Comparison of ENCODE assay signal across 8 cellular contexts in genomic region chr1:236395780-236396664, GRCh38. TPM values are rescaled to one million over a fixed set of nuclear protein-coding genes. Genes with fewer than 3 reads are reported as not detected.
DNase-seq lines count a peak whose midpoint lies in the region; ATAC-seq, FAIRE-seq and TF ChIP-seq lines count a peak whose summit lies in the region.

No MANE protein-coding gene starts in this region.

- peak overlapping the region; percentile 90 for H3K4me2 ChIP-seq in keratinocyte (ENCODE audit: control insufficient read depth, extremely low read depth, insufficient read depth, low read depth, low read length)

- peaks cover 88% of the 10 kb centered on the region for H3K27me3 Mint-ChIP-seq in Calu3 (ENCODE audit: unreplicated experiment)
- H3K27me3 Mint-ChIP-seq in HFFc6 (ENCODE audit: insufficient read depth) = peaks cover 24% of the 10 kb centered on the region

- H3K36me3 Mint-ChIP-seq in Calu3 (ENCODE audit: insufficient read depth, unreplicated experiment) (peaks cover 9% of the 10 kb centered on the region), HFFc6 (ENCODE audit: low read depth) (peaks cover 3% of the 10 kb centered on the region; the same call in 1 of the 2 replicates)
- peaks cover 0 to 7% of the 10 kb centered on the region in 2 donors for H3K36me3 Mint-ChIP-seq in activated naive CD4-positive, alpha-beta T cell treated with anti-CD3 and anti-CD28 coated beads, Interleukin-2, amount 50 U/mL, for 72 hours

- no TSS peak for BruUV-seq in Calu3 (replicated peaks; lab: Mats Ljungman, UMichigan)

- H3K36me3 ChIP-seq in keratinocyte (ENCODE audit: control insufficient read depth in 2 of 2, extremely low read depth in 1 of 2, insufficient read depth in 2 of 2, low read length in 2 of 2) = no peaks in the 10 kb centered on the region
- H3K36me3 ChIP-seq in testis (ENCODE audit: low read depth, missing control alignments) = no peaks in the 10 kb centered on the region

- H3K79me2 ChIP-seq in keratinocyte (ENCODE audit: control insufficient read depth, insufficient read depth, low read length) = peaks cover 24% of the 10 kb centered on the region

- no peak for TF ChIP-seq CTCF in Calu3 (IDR thresholded peaks at IDR 0.05; ENCODE audit: unreplicated experiment)
- TF ChIP-seq CTCF in HFFc6 (IDR thresholded peaks at IDR 0.05) = no peak
- no peak for TF ChIP-seq CTCF in keratinocyte (optimal IDR thresholded peaks at IDR 0.05 in 1 of 3, IDR thresholded peaks at IDR 0.05 in 1 of 3, conservative IDR thresholded peaks at IDR 0.05 in 1 of 3; ENCODE audit: extremely low read depth in 1 of 3, insufficient read depth in 2 of 3, low read length in 3 of 3)
- no peak for TF ChIP-seq CTCF in testis (IDR thresholded peaks at IDR 0.05)

- H3K4me3 Mint-ChIP-seq in Calu3 (ENCODE audit: low read depth, unreplicated experiment) = peak overlapping the region; percentile 66
- H3K4me3 Mint-ChIP-seq in HFFc6 = peak overlapping the region; percentile 81

- H3K9ac ChIP-seq in keratinocyte (ENCODE audit: control insufficient read depth, extremely low read depth, insufficient read depth, low read length) = peak overlapping the region; percentile 77

- DNase-seq in Calu3 (no peak), HFFc6 (no peak), keratinocyte (ENCODE audit: low read depth, low spot score) (no peak), testis (no peak), activated gamma-delta T cell treated with Interleukin-2 at 50 U/mL for 16 hours (no peak)
- DNase-seq in activated naive CD4-positive, alpha-beta T cell treated with anti-CD3 and anti-CD28 coated beads, Interleukin-2, amount 50 U/mL, for 72 hours (ENCODE audit: low spot score in 2 of 2) = no peak
- no peak for DNase-seq in activated CD4-positive, CD25-positive, alpha-beta regulatory T cell (lab: John Stamatoyannopoulos, UW)

- H2AFZ ChIP-seq in keratinocyte (ENCODE audit: control insufficient read depth, low read length) = peak overlapping the region; percentile 83

- 2 to 5% methylated on average over 40 to 44 of the region's 44 CpGs for WGBS in testis, 2 donors

- no peaks in the 10 kb centered on the region for H3K27me3 ChIP-seq in keratinocyte (ENCODE audit: control insufficient read depth, extremely low read depth, insufficient read depth, low read length)
- no peaks in the 10 kb centered on the region for H3K27me3 ChIP-seq in testis

- H3K9me3 Mint-ChIP-seq in Calu3 (ENCODE audit: low read depth, unreplicated experiment) (no peaks in the 10 kb centered on the region), HFFc6 (no peaks in the 10 kb centered on the region)
- no peaks in the 10 kb centered on the region for H3K9me3 Mint-ChIP-seq in activated naive CD4-positive, alpha-beta T cell treated with anti-CD3 and anti-CD28 coated beads, Interleukin-2, amount 50 U/mL, for 72 hours

- H3K9me1 ChIP-seq in keratinocyte (ENCODE audit: control insufficient read depth, extremely low read depth, insufficient read depth, low read length) = no peaks in the 10 kb centered on the region

- FAIRE-seq in keratinocyte (lab: Jason Lieb, UNC) = peak; percentile 23

- H3K27ac Mint-ChIP-seq in Calu3 (ENCODE audit: unreplicated experiment) = no peak overlapping the region
- H3K27ac Mint-ChIP-seq in HFFc6 = no peak overlapping the region
- H3K27ac Mint-ChIP-seq in activated naive CD4-positive, alpha-beta T cell treated with anti-CD3 and anti-CD28 coated beads, Interleukin-2, amount 50 U/mL, for 72 hours = peak overlapping the region; percentile 22 to 85

- peaks cover 8% of the 10 kb centered on the region for H3K4me1 Mint-ChIP-seq in Calu3 (ENCODE audit: low read depth, unreplicated experiment)
- peaks cover 21% of the 10 kb centered on the region for H3K4me1 Mint-ChIP-seq in HFFc6 (ENCODE audit: low read depth)

- dilution Hi-C loops in keratinocyte (cut with MboI; ENCODE audit: extremely low pct_ligation_motif_present, low sequenced_read_pairs) = no loop called here

- no peaks in the 10 kb centered on the region for H3K9me3 ChIP-seq in keratinocyte (ENCODE audit: control insufficient read depth, low read depth, low read length)
- no peaks in the 10 kb centered on the region for H3K9me3 ChIP-seq in testis

- no peak for TF ChIP-seq POLR2A in testis (IDR thresholded peaks at IDR 0.05)

- intact Hi-C loops in Calu3 (cut with micrococcal nuclease; ENCODE audit: unreplicated experiment) = no loop called here
- intact Hi-C loops in testis (cut with DNase I; ENCODE audit: low total_unique reads) = no loop called here

- peak; percentile 60 to 78 for ATAC-seq in activated naive CD4-positive, alpha-beta T cell treated with anti-CD3 and anti-CD28 coated beads, Interleukin-2, amount 50 U/mL, for 72 hours
- no peak for ATAC-seq in HG03280 (IDR thresholded peaks at IDR 0.05; ENCODE audit: unreplicated experiment)

- peak overlapping the region; percentile 81 to 92 (median 87) for H3K4me3 ChIP-seq in keratinocyte (ENCODE audit: control insufficient read depth in 2 of 3, extremely low read depth in 1 of 3, insufficient read depth in 2 of 3, low read depth in 1 of 3, low read length in 3 of 3)
- H3K4me3 ChIP-seq in testis = peak overlapping the region; percentile 49 to 64

- H3K4me1 ChIP-seq in keratinocyte (ENCODE audit: control insufficient read depth, extremely low read depth, insufficient read depth, low read length) (peaks cover 17% of the 10 kb centered on the region), testis (peaks cover 3% of the 10 kb centered on the region)

- CTCF ChIA-PET in Calu3 (lab: Charles Lee) = no interaction called here

- H4K20me1 ChIP-seq in keratinocyte (ENCODE audit: control insufficient read depth, extremely low read depth, insufficient read depth, low read length) = no peaks in the 10 kb centered on the region

- H3K27ac ChIP-seq in keratinocyte (ENCODE audit: control insufficient read depth, insufficient read depth, low read length) (peak overlapping the region; percentile 69), testis (no peak overlapping the region)

RNA-seq across cellular contexts. Expression of gene EDARADD, which starts 1.9 kb away (rescaled TPM):
- total RNA-seq in Calu3 (2022) (0.19 TPM in 1 of 2 replicates, not detected in the other), testis (1 to 10 TPM; 3.2 to 3.9 TPM)
- total RNA-seq in HFFc6 (2021; fragmentation: NEBNext Ultra II Directional; extraction: Animal tissue kit (Norgen Biotek cat#: 25700)) = under 1 TPM in 2 of 6 experiments, not detected in 4; 0.43 TPM
- total RNA-seq in activated naive CD4-positive, alpha-beta T cell treated with anti-CD3 and anti-CD28 coated beads, Interleukin-2, amount 50 U/mL, for 72 hours = 1 to 10 TPM in 1 of 2 donors, under 1 TPM in 1; 0.60 to 1.6 TPM
- polyA plus RNA-seq in keratinocyte (10.5 to 12.3 TPM (median 11.4 TPM) in 3 replicates), testis (ENCODE audit: insufficient read depth, low read depth, low replicate concordance) (5.8 TPM)
- 2.8 TPM for polyA plus RNA-seq in keratinocyte (2011; ENCODE audit: low read depth)
- polyA plus RNA-seq in keratinocyte (2011; cell fraction: cytosol; rRNA removed) = 9.7 and 10.0 TPM in 2 replicates
- polyA plus RNA-seq in keratinocyte (2011; cell fraction: nucleus; rRNA removed) = 8.9 and 9.1 TPM in 2 replicates
- polyA plus RNA-seq in keratinocyte (2012; ENCODE audit: low replicate concordance) = 1.8 and 9.7 TPM in 2 replicates
- 6.5 to 14.8 TPM (median 14.6 TPM) in 3 replicates for polyA minus RNA-seq in keratinocyte
- 9.4 TPM for polyA minus RNA-seq in keratinocyte (2011; cell fraction: cytosol; rRNA and poly(A)+ RNA removed)
- polyA minus RNA-seq in keratinocyte (2011; cell fraction: nucleus; rRNA and poly(A)+ RNA removed) = 5.9 and 15.1 TPM in 2 replicates

Comparison
In these comparisons a context has a peak if more than half of its experiments do, and no peak if none do; other contexts are left out.
1. H3K27ac Mint-ChIP-seq: peak in activated naive CD4-positive, alpha-beta T cell treated with anti-CD3 and anti-CD28 coated beads, Interleukin-2, amount 50 U/mL, for 72 hours (2 of 2); none in Calu3 (single experiment) and HFFc6 (single experiment).